ENCODE assay signal across 1 cellular context in the genomic region with DNA sequence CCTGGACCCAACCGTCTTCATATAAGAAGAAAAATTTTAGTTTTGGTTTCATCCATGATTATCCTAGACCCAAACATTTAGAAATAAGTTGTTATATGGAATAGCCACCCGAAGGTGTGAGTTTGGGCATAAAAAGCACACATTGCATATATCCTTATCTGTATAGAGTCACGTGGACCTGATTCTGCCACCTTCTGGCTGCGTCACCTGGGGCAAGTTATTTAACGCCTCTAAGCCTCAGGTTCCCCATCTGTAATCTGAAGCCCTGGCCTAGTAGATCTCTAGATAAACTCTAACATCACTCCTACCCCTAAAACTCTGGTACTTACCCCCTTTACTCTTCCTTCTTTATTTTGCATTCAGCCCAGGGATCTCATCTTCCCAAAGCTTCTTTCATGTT.
TF ChIP-seq lines count a peak whose summit lies in the region.

No MANE protein-coding gene starts in this region.

TF ChIP-seq in HCT116, 20 proteins besides CTCF, POLR2A, EP300 and RAD21 (continued from another document):
- TF ChIP-seq EZH2phosphoT487 (IDR thresholded peaks at IDR 0.05; ENCODE audit: borderline replicate concordance): no peak
- TF ChIP-seq MAX (IDR thresholded peaks at IDR 0.05): no peak
- no peak for TF ChIP-seq CBX3 (IDR thresholded peaks at IDR 0.05; ENCODE audit: low read depth)
- no peak for TF ChIP-seq ATF3 (IDR thresholded peaks at IDR 0.05)
- TF ChIP-seq, protein P1, sequence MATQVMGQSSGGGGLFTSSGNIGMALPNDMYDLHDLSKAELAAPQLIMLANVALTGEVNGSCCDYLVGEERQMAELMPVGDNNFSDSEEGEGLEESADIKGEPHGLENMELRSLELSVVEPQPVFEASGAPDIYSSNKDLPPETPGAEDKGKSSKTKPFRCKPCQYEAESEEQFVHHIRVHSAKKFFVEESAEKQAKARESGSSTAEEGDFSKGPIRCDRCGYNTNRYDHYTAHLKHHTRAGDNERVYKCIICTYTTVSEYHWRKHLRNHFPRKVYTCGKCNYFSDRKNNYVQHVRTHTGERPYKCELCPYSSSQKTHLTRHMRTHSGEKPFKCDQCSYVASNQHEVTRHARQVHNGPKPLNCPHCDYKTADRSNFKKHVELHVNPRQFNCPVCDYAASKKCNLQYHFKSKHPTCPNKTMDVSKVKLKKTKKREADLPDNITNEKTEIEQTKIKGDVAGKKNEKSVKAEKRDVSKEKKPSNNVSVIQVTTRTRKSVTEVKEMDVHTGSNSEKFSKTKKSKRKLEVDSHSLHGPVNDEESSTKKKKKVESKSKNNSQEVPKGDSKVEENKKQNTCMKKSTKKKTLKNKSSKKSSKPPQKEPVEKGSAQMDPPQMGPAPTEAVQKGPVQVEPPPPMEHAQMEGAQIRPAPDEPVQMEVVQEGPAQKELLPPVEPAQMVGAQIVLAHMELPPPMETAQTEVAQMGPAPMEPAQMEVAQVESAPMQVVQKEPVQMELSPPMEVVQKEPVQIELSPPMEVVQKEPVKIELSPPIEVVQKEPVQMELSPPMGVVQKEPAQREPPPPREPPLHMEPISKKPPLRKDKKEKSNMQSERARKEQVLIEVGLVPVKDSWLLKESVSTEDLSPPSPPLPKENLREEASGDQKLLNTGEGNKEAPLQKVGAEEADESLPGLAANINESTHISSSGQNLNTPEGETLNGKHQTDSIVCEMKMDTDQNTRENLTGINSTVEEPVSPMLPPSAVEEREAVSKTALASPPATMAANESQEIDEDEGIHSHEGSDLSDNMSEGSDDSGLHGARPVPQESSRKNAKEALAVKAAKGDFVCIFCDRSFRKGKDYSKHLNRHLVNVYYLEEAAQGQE (IDR thresholded peaks at IDR 0.05; ENCODE audit: low read depth): no peak
- TF ChIP-seq YY1 (IDR thresholded peaks at IDR 0.05; ENCODE audit: extremely low read depth, insufficient replicate concordance, low read depth, low read length): no peak
- TF ChIP-seq ZFX (IDR thresholded peaks at IDR 0.05): no peak
- TF ChIP-seq POLR2AphosphoS5 (IDR thresholded peaks at IDR 0.05; ENCODE audit: low read depth, low read length): no peak
- TF ChIP-seq ELF1 (IDR thresholded peaks at IDR 0.05; ENCODE audit: borderline replicate concordance, low read depth): no peak
- no peak for TF ChIP-seq SIN3A (IDR thresholded peaks at IDR 0.05; ENCODE audit: low read depth)
- no peak for TF ChIP-seq CEBPB (IDR thresholded peaks at IDR 0.05; ENCODE audit: low read depth)
- TF ChIP-seq TCF7L2 (IDR thresholded peaks at IDR 0.05; ENCODE audit: borderline replicate concordance, extremely low read depth, insufficient read depth, insufficient read length): no peak
- no peak for TF ChIP-seq ZBTB33 (IDR thresholded peaks at IDR 0.05; ENCODE audit: extremely low read depth, insufficient replicate concordance, low read length)
- no peak for TF ChIP-seq EZH2 (IDR thresholded peaks at IDR 0.05)
- no peak for TF ChIP-seq SP1 (IDR thresholded peaks at IDR 0.05; ENCODE audit: low read depth)
- TF ChIP-seq EGR1 (IDR thresholded peaks at IDR 0.05; ENCODE audit: low read depth): no peak
- TF ChIP-seq SRF (IDR thresholded peaks at IDR 0.05; ENCODE audit: low read depth): no peak
- no peak for TF ChIP-seq ZNF274 (IDR thresholded peaks at IDR 0.05; ENCODE audit: low read depth, low read length)
